In genomic region chr1:33515607-33516006, GRCh38 we compare ENCODE assay signal across 22 cellular contexts. TPM values are rescaled to one million over a fixed set of nuclear protein-coding genes. Genes with fewer than 3 reads are reported as not detected.
DNase-seq lines count a peak whose midpoint lies in the region; ATAC-seq and TF ChIP-seq lines count a peak whose summit lies in the region.
"Had no signal": no experiment of that assay in that cellular context is flagged by ENCODE, and none has a peak within 500 bp of the region (broad histone marks: within the 10 kb centered on the region; RNA-seq: fewer than 3 reads in every experiment).

No MANE protein-coding gene starts in this region.

- WGBS in right cardiac atrium, result 61% methylated on average over 2 of the region's 2 CpGs

- H3K27me3 ChIP-seq in right atrium auricular region (no peaks in the 10 kb centered on the region), right cardiac atrium (ENCODE audit: control insufficient read depth, insufficient read depth) (no peaks in the 10 kb centered on the region)
- H3K27me3 ChIP-seq: BE2C; BLaER1 treated with 17β-estradiol and CSF1 and Interleukin-3, amounts not matched to agents 10 nM and 100 nM had no signal

- no peaks in the 10 kb centered on the region for H3K36me3 ChIP-seq in right atrium auricular region
- H3K36me3 ChIP-seq: BE2C; BLaER1 treated with 17β-estradiol and CSF1 and Interleukin-3, amounts not matched to agents 10 nM and 100 nM; HAP-1 had no signal

- DNase-seq in Right ventricle myocardium superior (peak; percentile 59), right atrium auricular region (ENCODE audit: low spot score) (no peak), left cardiac atrium (no peak), right cardiac atrium (peak in 2 of 3 donors; percentile 60 to 61), NCI-H146 treated with DMSO at 0.1 percent for 48 hours (lab: John Stamatoyannopoulos, UW; ENCODE audit: unreplicated experiment) (no peak)
- no peak for DNase-seq in activated CD4-positive, alpha-beta T cell treated with anti-CD3 and anti-CD28 coated beads, Interleukin-2, amount 50 U/mL, for 48 hours
- DNase-seq: 8988T; ACHN; AML-193; BE2C; CD4-positive, alpha-beta T cell; CD8-positive, alpha-beta memory T cell; DMS 273 treated with DMSO at 0.1 percent for 48 hours; DMS79; EL; GDM1; GOT3; HFFc6 had no signal

- no peaks in the 10 kb centered on the region for H3K9me3 ChIP-seq in right atrium auricular region
- H3K9me3 ChIP-seq in right cardiac atrium (ENCODE audit: control insufficient read depth, low read length), result no peaks in the 10 kb centered on the region
- H3K9me3 ChIP-seq: A549, BE2C, HAP-1 had no signal

- intact Hi-C loops in Right ventricle myocardium superior (cut with DNase I), result loop anchor here (10.0 kb wide), 1 partner anchor 59 kb away; no protein-coding TSS in a partner anchor
- intact Hi-C loops in left cardiac atrium (cut with DNase I), result no loop called here
- intact Hi-C loops in right cardiac atrium (cut with DNase I), result no loop called here

- ATAC-seq in Right ventricle myocardium superior (ENCODE audit: poor library complexity) (peak; percentile 86), left cardiac atrium (peak; percentile 65 to 66), right cardiac atrium (peak; percentile 47 to 50), HG02798 (IDR thresholded peaks at IDR 0.05; ENCODE audit: poor library complexity, unreplicated experiment) (no peak)
- ATAC-seq: A549 had no signal

- H3K27ac ChIP-seq in right atrium auricular region, result no peak overlapping the region
- no peak overlapping the region for H3K27ac ChIP-seq in right cardiac atrium (ENCODE audit: low read length)
- H3K27ac ChIP-seq: A549; BLaER1 treated with 17β-estradiol and CSF1 and Interleukin-3, amounts not matched to agents 10 nM and 100 nM had no signal

- H3K4me1 ChIP-seq in right atrium auricular region, result peaks cover 0 to 15% of the 10 kb centered on the region in 2 donors
- H3K4me1 ChIP-seq in right cardiac atrium (ENCODE audit: control insufficient read depth, insufficient read depth, low read length), result no peaks in the 10 kb centered on the region
- H3K4me1 ChIP-seq: A549; BE2C; BLaER1 treated with 17β-estradiol and CSF1 and Interleukin-3, amounts not matched to agents 10 nM and 100 nM; HAP-1 had no signal

- no peak for TF ChIP-seq CTCF in right atrium auricular region (IDR thresholded peaks at IDR 0.05)

- H3K4me3 ChIP-seq in right atrium auricular region, result no peak overlapping the region
- H3K4me3 ChIP-seq in right cardiac atrium (ENCODE audit: low read length), result no peak overlapping the region
- H3K4me3 ChIP-seq: A549; BLaER1 treated with 17β-estradiol and CSF1 and Interleukin-3, amounts not matched to agents 10 nM and 100 nM; HAP-1 had no signal

RNA-seq across cellular contexts. Expression of gene ZSCAN20, which starts 43.2 kb away (rescaled TPM):
- total RNA-seq in Right ventricle myocardium superior (4.4 TPM), right atrium auricular region (1 to 10 TPM; 4.7 to 7.3 TPM), left cardiac atrium (1 to 10 TPM; 4.4 to 5.2 TPM), right cardiac atrium (1 to 10 TPM; 3.8 to 5.9 (median 5.0) TPM)
- polyA plus RNA-seq in right cardiac atrium, result 1.6 TPM

Comparison
In these comparisons a context has a peak if more than half of its experiments do, and no peak if none do; other contexts are left out.
1. DNase-seq: peak in Right ventricle myocardium superior (single experiment) and right cardiac atrium (2 of 3); none in right atrium auricular region (single experiment), left cardiac atrium (single experiment), NCI-H146 treated with DMSO at 0.1 percent for 48 hours (single experiment) and activated CD4-positive, alpha-beta T cell treated with anti-CD3 and anti-CD28 coated beads, Interleukin-2, amount 50 U/mL, for 48 hours (0 of 2).